1 cellular context compared by ENCODE assay signal in the genomic region with DNA sequence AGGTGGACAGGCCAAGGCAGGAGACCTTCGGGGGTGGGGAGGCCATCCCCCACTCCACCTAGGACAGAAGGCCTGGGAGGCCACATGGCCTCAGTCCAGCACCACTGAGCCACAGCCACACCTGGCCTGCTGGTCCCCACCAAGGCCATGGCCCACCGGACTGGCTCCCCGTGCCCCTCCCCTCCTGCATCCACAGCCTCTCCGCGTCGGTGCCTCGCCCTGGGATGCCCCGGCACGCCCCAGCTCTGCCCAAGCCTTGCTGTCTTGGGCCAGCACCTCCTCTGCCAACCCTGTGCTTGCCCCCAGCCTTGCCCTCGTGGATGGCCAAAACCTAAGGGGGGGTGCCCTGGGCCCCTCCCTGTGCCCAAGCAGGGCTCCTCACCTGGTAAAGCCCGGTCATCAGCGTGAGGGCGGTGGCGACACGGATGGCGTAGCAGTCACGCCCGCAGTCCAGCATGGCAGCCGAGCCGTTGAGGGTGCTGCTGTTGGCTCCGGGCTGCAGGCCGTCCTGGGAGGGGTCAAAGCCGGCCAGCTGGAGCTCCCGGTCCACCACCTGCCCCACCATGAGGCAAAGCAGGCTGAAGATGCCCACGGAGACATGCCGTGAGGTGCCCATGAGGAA.
TF ChIP-seq lines count a peak whose summit lies in the region.

No MANE protein-coding gene starts in this region.

TF ChIP-seq in K562, 482 proteins besides CTCF, POLR2A, EP300 and RAD21:
- TF ChIP-seq SMARCA4 (IDR thresholded peaks at IDR 0.05) (no peak), KHSRP (IDR thresholded peaks at IDR 0.05) (no peak), SP1 (CRISPR knock-in tag; IDR thresholded peaks at IDR 0.05) (no peak), IRF2 (CRISPR knock-in tag; IDR thresholded peaks at IDR 0.05) (no peak), MEF2D (tag; conservative IDR thresholded peaks at IDR 0.05; ENCODE audit: low read depth) (no peak), FIP1L1 (IDR thresholded peaks at IDR 0.05; ENCODE audit: low read depth, low read length, poor library complexity, severe bottlenecking) (peak; percentile 14), POLR2G (IDR thresholded peaks at IDR 0.05; ENCODE audit: low read depth, low read length) (0 out of 2 replicates have a peak, but pooled peaks have one; percentile 17), NKRF (IDR thresholded peaks at IDR 0.05; ENCODE audit: borderline replicate concordance) (no peak), ZNF232 (CRISPR knock-in tag; IDR thresholded peaks at IDR 0.05) (no peak), CHAMP1 (IDR thresholded peaks at IDR 0.05) (no peak)
